Comparison of ENCODE assay signal across 16 cellular contexts in the genomic region with DNA sequence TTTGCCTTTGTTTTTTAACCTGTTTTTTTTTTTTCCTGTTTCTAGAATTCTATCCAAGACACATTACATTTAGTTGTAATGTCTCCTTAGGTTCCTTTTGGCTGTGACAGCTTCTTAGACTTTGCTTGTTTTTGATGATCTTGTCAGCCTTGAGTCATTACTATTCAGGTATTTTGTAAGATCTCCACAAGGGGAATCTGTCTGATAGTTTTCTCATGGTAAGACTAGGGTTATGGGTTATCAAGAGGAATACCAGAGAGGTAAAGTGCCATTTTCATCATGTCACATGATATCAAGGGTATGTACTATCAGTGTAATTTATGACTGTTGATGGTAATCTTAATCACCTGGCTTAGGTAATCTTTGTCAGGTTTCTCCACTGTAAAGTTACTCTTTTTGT.
DNase-seq lines count a peak whose midpoint lies in the region; ATAC-seq and TF ChIP-seq lines count a peak whose summit lies in the region.
"Had no signal": no experiment of that assay in that cellular context is flagged by ENCODE, and none has a peak within 500 bp of the region (broad histone marks: within the 10 kb centered on the region; RNA-seq: fewer than 3 reads in every experiment).

No MANE protein-coding gene starts in this region.

- no peaks in the 10 kb centered on the region for H3K27me3 Mint-ChIP-seq in T-helper 1 cell treated with Interleukin-12 subunit alpha and Interleukin-12 subunit beta and Interleukin-4 antibody, amounts not matched to agents 30 μg/mL and 1 μg/mL, for 36 hours (ENCODE audit: low read depth)
- H3K27me3 Mint-ChIP-seq in activated T-helper 2 cell treated with anti-CD3 and anti-CD28 coated beads, Interferon-gamma antibody, Interleukin-2, Interleukin-4, amounts not matched to agents 10 μg/mL and 5 μg/mL and 100 μg/mL, durations not matched to agents 14 hours and 24 hours and 36 hours (ENCODE audit: low read depth) = no peaks in the 10 kb centered on the region
- no peaks in the 10 kb centered on the region for H3K27me3 Mint-ChIP-seq in naive thymus-derived CD4-positive, alpha-beta T cell

- peaks cover 48% of the 10 kb centered on the region for H3K4me1 Mint-ChIP-seq in T-helper 1 cell treated with Interleukin-12 subunit alpha and Interleukin-12 subunit beta and Interleukin-4 antibody, amounts not matched to agents 30 μg/mL and 1 μg/mL, for 36 hours (ENCODE audit: low read depth)
- peaks cover 52% of the 10 kb centered on the region for H3K4me1 Mint-ChIP-seq in activated T-helper 2 cell treated with anti-CD3 and anti-CD28 coated beads, Interferon-gamma antibody, Interleukin-2, Interleukin-4, amounts not matched to agents 10 μg/mL and 5 μg/mL and 100 μg/mL, durations not matched to agents 14 hours and 24 hours and 36 hours (ENCODE audit: low read depth)
- H3K4me1 Mint-ChIP-seq in naive thymus-derived CD4-positive, alpha-beta T cell = peaks cover 23 to 64% (median 57%) of the 10 kb centered on the region in 7 donors

- no peak for DNase-seq in T-helper 1 cell
- DNase-seq in HL-60 (ENCODE audit: low read depth in 1 of 2, low spot score in 1 of 2) = no peak
- no peak for DNase-seq in activated T-helper 2 cell treated with anti-CD3 and anti-CD28 coated beads, Interferon-gamma antibody, Interleukin-2, Interleukin-4, amounts not matched to agents 10 μg/mL and 5 μg/mL and 100 μg/mL, durations not matched to agents 14 hours and 24 hours and 36 hours (ENCODE audit: low spot score)
- DNase-seq in naive thymus-derived CD4-positive, alpha-beta T cell = no peak
- DNase-seq in D341Med (ENCODE audit: low spot score) = no peak
- no peak for DNase-seq in brain microvascular endothelial cell
- DNase-seq in mucosa of descending colon = no peak
- DNase-seq: 8988T, amniotic stem cell, cerebellar nuclear complex, NCI-H748 treated with DMSO at 0.1 percent for 48 hours, Peyer's patch, transverse colon had no signal

- peak overlapping the region; percentile 92 for H3K27ac ChIP-seq in HL-60 (replicated peaks)
- H3K27ac ChIP-seq in naive thymus-derived CD4-positive, alpha-beta T cell (ENCODE audit: low read depth, low read length) = no peak overlapping the region
- no peak overlapping the region for H3K27ac ChIP-seq in brain microvascular endothelial cell

- POLR2A ChIA-PET in naive thymus-derived CD4-positive, alpha-beta T cell (lab: Charles Lee) = interaction anchor here (0.7 kb wide), 1 partner anchor 270 kb away, joined by 3 read pairs; no protein-coding TSS in a partner anchor

- H3K4me1 ChIP-seq in naive thymus-derived CD4-positive, alpha-beta T cell (ENCODE audit: control insufficient read depth in 2 of 2, insufficient read depth in 2 of 2, low read length in 2 of 2) = peaks cover 27 to 38% of the 10 kb centered on the region in 2 donors
- no peaks in the 10 kb centered on the region for H3K4me1 ChIP-seq in mucosa of descending colon (ENCODE audit: low read depth)
- H3K4me1 ChIP-seq: Peyer's patch, transverse colon had no signal

- TF ChIP-seq CTCF in HL-60 (IDR thresholded peaks at IDR 0.05; ENCODE audit: insufficient read depth, low read length) (no peak), brain microvascular endothelial cell (IDR thresholded peaks at IDR 0.05; ENCODE audit: low read depth, low read length, missing control alignments) (no peak), mucosa of descending colon (IDR thresholded peaks at IDR 0.05) (no peak)

- H3K27me3 ChIP-seq in HL-60 (ENCODE audit: insufficient read depth, poor library complexity, severe bottlenecking) (no peaks in the 10 kb centered on the region), brain microvascular endothelial cell (replicated peaks) (no peaks in the 10 kb centered on the region)
- no peaks in the 10 kb centered on the region for H3K27me3 ChIP-seq in naive thymus-derived CD4-positive, alpha-beta T cell (ENCODE audit: control insufficient read depth in 2 of 2, insufficient read depth in 2 of 2, low read length in 2 of 2)
- H3K27me3 ChIP-seq: Peyer's patch, transverse colon had no signal

- intact Hi-C loops in activated T-helper 2 cell treated with anti-CD3 and anti-CD28 coated beads, Interferon-gamma antibody, Interleukin-2, Interleukin-4, amounts not matched to agents 10 μg/mL and 5 μg/mL and 100 μg/mL, durations not matched to agents 14 hours and 24 hours and 36 hours (cut with micrococcal nuclease) = loop anchor here (2.0 to 10.0 kb wide), 3 partner anchors 15 to 831 kb away; no protein-coding TSS in a partner anchor
- intact Hi-C loops in naive thymus-derived CD4-positive, alpha-beta T cell (cut with micrococcal nuclease) = no loop called here
- intact Hi-C loops in mucosa of descending colon (cut with DNase I, micrococcal nuclease) = no loop called here

- peaks cover 19% of the 10 kb centered on the region for H3K36me3 Mint-ChIP-seq in T-helper 1 cell treated with Interleukin-12 subunit alpha and Interleukin-12 subunit beta and Interleukin-4 antibody, amounts not matched to agents 30 μg/mL and 1 μg/mL, for 36 hours (ENCODE audit: low read depth)
- peaks cover 38% of the 10 kb centered on the region for H3K36me3 Mint-ChIP-seq in activated T-helper 2 cell treated with anti-CD3 and anti-CD28 coated beads, Interferon-gamma antibody, Interleukin-2, Interleukin-4, amounts not matched to agents 10 μg/mL and 5 μg/mL and 100 μg/mL, durations not matched to agents 14 hours and 24 hours and 36 hours (ENCODE audit: low read depth)
- H3K36me3 Mint-ChIP-seq in naive thymus-derived CD4-positive, alpha-beta T cell = peaks cover 3 to 30% (median 5%) of the 10 kb centered on the region in 5 donors

- in situ Hi-C loops in brain microvascular endothelial cell (cut with HindIII; ENCODE audit: low pct_ligation_motif_present, low sequenced_read_pairs) = no loop called here

- H3K36me3 ChIP-seq in naive thymus-derived CD4-positive, alpha-beta T cell (ENCODE audit: control insufficient read depth in 2 of 3, insufficient read depth in 3 of 3, low read length in 3 of 3) = no peaks in the 10 kb centered on the region
- H3K36me3 ChIP-seq in brain microvascular endothelial cell (replicated peaks) = peaks cover 2% of the 10 kb centered on the region
- no peaks in the 10 kb centered on the region for H3K36me3 ChIP-seq in mucosa of descending colon (ENCODE audit: low read depth)
- H3K36me3 ChIP-seq: Peyer's patch, transverse colon had no signal

- H3K9me3 Mint-ChIP-seq in T-helper 1 cell treated with Interleukin-12 subunit alpha and Interleukin-12 subunit beta and Interleukin-4 antibody, amounts not matched to agents 30 μg/mL and 1 μg/mL, for 36 hours = peaks cover 9% of the 10 kb centered on the region
- peaks cover 10% of the 10 kb centered on the region for H3K9me3 Mint-ChIP-seq in activated T-helper 2 cell treated with anti-CD3 and anti-CD28 coated beads, Interferon-gamma antibody, Interleukin-2, Interleukin-4, amounts not matched to agents 10 μg/mL and 5 μg/mL and 100 μg/mL, durations not matched to agents 14 hours and 24 hours and 36 hours
- peaks cover 0 to 22% (median 2%) of the 10 kb centered on the region in 11 donors for H3K9me3 Mint-ChIP-seq in naive thymus-derived CD4-positive, alpha-beta T cell

- H3K27ac Mint-ChIP-seq in T-helper 1 cell treated with Interleukin-12 subunit alpha and Interleukin-12 subunit beta and Interleukin-4 antibody, amounts not matched to agents 30 μg/mL and 1 μg/mL, for 36 hours = peak overlapping the region; percentile 58
- H3K27ac Mint-ChIP-seq in activated T-helper 2 cell treated with anti-CD3 and anti-CD28 coated beads, Interferon-gamma antibody, Interleukin-2, Interleukin-4, amounts not matched to agents 10 μg/mL and 5 μg/mL and 100 μg/mL, durations not matched to agents 14 hours and 24 hours and 36 hours = peak overlapping the region; percentile 76
- H3K27ac Mint-ChIP-seq in naive thymus-derived CD4-positive, alpha-beta T cell = peak overlapping the region in 8 of 9 donors; percentile 3 to 83 (median 52)

- CTCF ChIA-PET in naive thymus-derived CD4-positive, alpha-beta T cell (lab: Charles Lee) = interaction anchor here (0.7 to 2.1 kb wide), 3 partner anchors 48 to 276 kb away, joined by 3 to 8 read pairs (median 5); no protein-coding TSS in a partner anchor

- H3K4me3 Mint-ChIP-seq in T-helper 1 cell treated with Interleukin-12 subunit alpha and Interleukin-12 subunit beta and Interleukin-4 antibody, amounts not matched to agents 30 μg/mL and 1 μg/mL, for 36 hours = peak overlapping the region; percentile 5
- peak overlapping the region; percentile 5 for H3K4me3 Mint-ChIP-seq in activated T-helper 2 cell treated with anti-CD3 and anti-CD28 coated beads, Interferon-gamma antibody, Interleukin-2, Interleukin-4, amounts not matched to agents 10 μg/mL and 5 μg/mL and 100 μg/mL, durations not matched to agents 14 hours and 24 hours and 36 hours (ENCODE audit: low read depth)
- peak overlapping the region in 5 of 10 donors; percentile 9 to 53 (median 21) for H3K4me3 Mint-ChIP-seq in naive thymus-derived CD4-positive, alpha-beta T cell

- no peaks in the 10 kb centered on the region for H3K9me3 ChIP-seq in naive thymus-derived CD4-positive, alpha-beta T cell (ENCODE audit: control insufficient read depth in 2 of 3, low read length in 3 of 3)
- H3K9me3 ChIP-seq in mucosa of descending colon = no peaks in the 10 kb centered on the region
- H3K9me3 ChIP-seq: Peyer's patch, transverse colon had no signal

- ATAC-seq in naive thymus-derived CD4-positive, alpha-beta T cell = no peak
- ATAC-seq in mucosa of descending colon = no peak
- ATAC-seq: HCT116 had no signal

- H3K4me3 ChIP-seq in HL-60 (replicated peaks; ENCODE audit: insufficient read depth, low read length) (no peak overlapping the region), brain microvascular endothelial cell (ENCODE audit: low read depth, low read length) (no peak overlapping the region), mucosa of descending colon (no peak overlapping the region)
- H3K4me3 ChIP-seq in naive thymus-derived CD4-positive, alpha-beta T cell (ENCODE audit: low read length) = no peak overlapping the region
- H3K4me3 ChIP-seq: Peyer's patch, smooth muscle cell, transverse colon had no signal
